ENCODE assay signal across 1 cellular context in genomic region chr7:77536413-77537135, GRCh38.
TF ChIP-seq lines count a peak whose summit lies in the region.

No MANE protein-coding gene starts in this region.

TF ChIP-seq in K562, 482 proteins besides CTCF, POLR2A, EP300 and RAD21 (continued from another document and continues in another):
- TF ChIP-seq HINFP (tag; conservative IDR thresholded peaks at IDR 0.05; ENCODE audit: low read depth) (0 out of 2 replicates have a peak, but pooled peaks have one; percentile 6), LARP7 (IDR thresholded peaks at IDR 0.05) (no peak), ZNF830 (CRISPR knock-in tag; IDR thresholded peaks at IDR 0.05) (no peak), MYNN (IDR thresholded peaks at IDR 0.05) (peak; percentile 68; the same call in 1 of the 2 replicates), MYNN (CRISPR knock-in tag; IDR thresholded peaks at IDR 0.05) (no peak), MNT (conservative IDR thresholded peaks at IDR 0.05) (peak; percentile 29 to 57; a peak in 2 of 4 replicates), SAP30 (IDR thresholded peaks at IDR 0.05; ENCODE audit: borderline replicate concordance, insufficient read depth, low read depth, low read length, poor library complexity, severe bottlenecking) (peak; percentile 61), STAT6 (CRISPR knock-in tag; IDR thresholded peaks at IDR 0.05) (no peak), THRB (CRISPR knock-in tag; conservative IDR thresholded peaks at IDR 0.05) (0 out of 2 replicates have a peak, but pooled peaks have one; percentile 48), ATF1 (CRISPR knock-in tag; IDR thresholded peaks at IDR 0.05) (no peak), ATF1 (tag; IDR thresholded peaks at IDR 0.05) (peak; percentile 72), ESRRA (IDR thresholded peaks at IDR 0.05; ENCODE audit: borderline replicate concordance, low read depth) (peak; percentile 63; the same call in 1 of the 2 replicates), EP400 (IDR thresholded peaks at IDR 0.05) (peak; percentile 83), AFF4 (CRISPR knock-in tag; IDR thresholded peaks at IDR 0.05) (0 out of 2 replicates have a peak, but pooled peaks have one; percentile 54), TAF7 (tag; IDR thresholded peaks at IDR 0.05) (peak; percentile 54; the same call in 1 of the 2 replicates), E2F8 (IDR thresholded peaks at IDR 0.05; ENCODE audit: low read depth, partially characterized antibody) (peak; percentile 28), NR4A1 (CRISPR knock-in tag; IDR thresholded peaks at IDR 0.05) (no peak; the same call in 1 of the 2 replicates), NR4A1 (tag; IDR thresholded peaks at IDR 0.05) (no peak), BHLHE40 (IDR thresholded peaks at IDR 0.05; ENCODE audit: low read length) (peak; percentile 21; the same call in 1 of the 2 replicates), ZNF134 (CRISPR knock-in tag; conservative IDR thresholded peaks at IDR 0.05) (0 out of 2 replicates have a peak, but pooled peaks have one; percentile 22), L3MBTL2 (IDR thresholded peaks at IDR 0.05) (peak; percentile 70), SP1 (CRISPR knock-in tag; IDR thresholded peaks at IDR 0.05) (peak; percentile 78), MBD2 (IDR thresholded peaks at IDR 0.05; ENCODE audit: borderline replicate concordance, low read depth) (peak; percentile 80), ZNF609 (CRISPR knock-in tag; IDR thresholded peaks at IDR 0.05; ENCODE audit: borderline replicate concordance) (no peak), HDGF (IDR thresholded peaks at IDR 0.05) (0 out of 2 replicates have a peak, but pooled peaks have one; percentile 39), CTBP1 (IDR thresholded peaks at IDR 0.05; ENCODE audit: borderline replicate concordance) (peak; percentile 77; the same call in 1 of the 2 replicates), KLF16 (IDR thresholded peaks at IDR 0.05) (no peak), CCNT2 (IDR thresholded peaks at IDR 0.05; ENCODE audit: borderline replicate concordance, extremely low read depth, insufficient read length, low read depth, low read length) (peak; percentile 40), SIX5 (IDR thresholded peaks at IDR 0.05; ENCODE audit: borderline replicate concordance in 1 of 2, insufficient read depth in 1 of 2, low read depth in 1 of 2, low read length in 2 of 2) (no peak), SUPT5H (IDR thresholded peaks at IDR 0.05) (peak; percentile 98), ZNF277 (CRISPR knock-in tag; IDR thresholded peaks at IDR 0.05; ENCODE audit: borderline replicate concordance) (no peak), POU5F1 (IDR thresholded peaks at IDR 0.05; ENCODE audit: borderline replicate concordance, low read depth, low read length, partially characterized antibody) (no peak), ZNF511 (CRISPR knock-in tag; IDR thresholded peaks at IDR 0.05) (no peak), ZBTB2 (IDR thresholded peaks at IDR 0.05) (peak; percentile 59; the same call in 1 of the 2 replicates)
